ENCODE assay signal across 8 cellular contexts in genomic region chr1:234612352-234613127, GRCh38. TPM values are rescaled to one million over a fixed set of nuclear protein-coding genes. Genes with fewer than 3 reads are reported as not detected.
DNase-seq lines count a peak whose midpoint lies in the region; ATAC-seq, FAIRE-seq and TF ChIP-seq lines count a peak whose summit lies in the region.

No MANE protein-coding gene starts in this region.

- no peak overlapping the region for H3K14ac ChIP-seq in trophoblast cell (ENCODE audit: low read length)

- H2AFZ ChIP-seq in HCT116 (ENCODE audit: low read depth, low read length, poor library complexity, severe bottlenecking) (peak overlapping the region; percentile 50), trophoblast cell (ENCODE audit: insufficient read depth, low read length, poor library complexity) (peak overlapping the region; percentile 40)

- H3K9me3 Mint-ChIP-seq in activated naive CD8-positive, alpha-beta T cell (ENCODE audit: low read depth): no peaks in the 10 kb centered on the region
- H3K9me3 Mint-ChIP-seq in glutamatergic neuron (ENCODE audit: unreplicated experiment): peaks cover 24% of the 10 kb centered on the region

- H3K36me3 ChIP-seq in HCT116 (ENCODE audit: control insufficient read depth in 1 of 2, insufficient read depth in 2 of 2, low read length in 2 of 2) (peaks cover 0 to 4% of the 10 kb centered on the region in 2 experiments; a peak in 1 of 4 replicates), trophoblast cell (ENCODE audit: control insufficient read depth in 1 of 2, insufficient read depth in 2 of 2, low read length in 2 of 2) (peaks cover 7 to 12% of the 10 kb centered on the region in 2 experiments), vagina (peaks cover 0 to 4% of the 10 kb centered on the region in 2 donors)

- H4K91ac ChIP-seq in trophoblast cell (ENCODE audit: low read depth, low read length): peak overlapping the region; percentile 88

- TF ChIP-seq CTCF in HCT116 (IDR thresholded peaks at IDR 0.05 in 2 of 3, conservative IDR thresholded peaks at IDR 0.05 in 1 of 3; ENCODE audit: borderline replicate concordance in 1 of 3, insufficient read depth in 1 of 3, low read depth in 2 of 3, low read length in 2 of 3) (no peak), glutamatergic neuron (IDR thresholded peaks at IDR 0.05; ENCODE audit: partially characterized antibody, unreplicated experiment) (no peak), vagina (IDR thresholded peaks at IDR 0.05) (no peak)

- peak overlapping the region; percentile 97 for H2BK120ac ChIP-seq in trophoblast cell (ENCODE audit: insufficient read depth, low read length, poor library complexity)

- no peaks in the 10 kb centered on the region for H3K27me3 Mint-ChIP-seq in activated naive CD8-positive, alpha-beta T cell
- peaks cover 20% of the 10 kb centered on the region for H3K27me3 Mint-ChIP-seq in glutamatergic neuron (ENCODE audit: unreplicated experiment)

- peak overlapping the region; percentile 17 to 64; a peak in 3 of 4 replicates for H3K4me3 ChIP-seq in HCT116 (replicated peaks in 1 of 2; ENCODE audit: low read depth in 1 of 2, low read length in 2 of 2)
- no peak overlapping the region for H3K4me3 ChIP-seq in trophoblast cell (ENCODE audit: low read depth, low read length)
- H3K4me3 ChIP-seq in vagina: peak overlapping the region; percentile 14 to 56

- H4K12ac ChIP-seq in trophoblast cell (ENCODE audit: low read depth, low read length): no peak overlapping the region

- CTCF ChIA-PET in HCT116 (lab: Charles Lee): interaction anchor here (1.0 to 1.8 kb wide), 2 partner anchors 112 to 113 kb away, joined by 4 to 6 read pairs; no protein-coding TSS in a partner anchor

- intact Hi-C loops in HCT116 (cut with micrococcal nuclease) (loop anchor here (1.0 to 5.0 kb wide), 3 partner anchors 160 to 385 kb away; no protein-coding TSS in a partner anchor), vagina (cut with DNase I) (loop anchor here (5.0 to 10.0 kb wide), 2 partner anchors 370 to 1452 kb away; partner anchors contain the start of gene NID1)

- RAD21 ChIA-PET in HCT116 (lab: Charles Lee; ENCODE audit: low non-redundant PET in 1 of 2, low total read pairs in 2 of 2, uncharacterized antibody in 2 of 2, unreplicated experiment in 2 of 2): interaction anchor here (1.0 to 1.9 kb wide), 2 partner anchors 467 to 471 kb away, joined by 3 to 5 read pairs; no protein-coding TSS in a partner anchor

- H3K79me1 ChIP-seq in trophoblast cell (ENCODE audit: low read length): peaks cover 49% of the 10 kb centered on the region

- BruUV-seq in HCT116 (replicated peaks; lab: Mats Ljungman, UMichigan): no TSS peak

- H3K79me2 ChIP-seq in HCT116 (ENCODE audit: insufficient read depth, low read length): peaks cover 13% of the 10 kb centered on the region
- H3K79me2 ChIP-seq in trophoblast cell (ENCODE audit: control insufficient read depth, insufficient read depth, low read length, poor library complexity): peaks cover 30% of the 10 kb centered on the region

- peak overlapping the region; percentile 89 for H3K27ac ChIP-seq in HCT116 (ENCODE audit: low read depth, low read length)
- H3K27ac ChIP-seq in trophoblast cell (ENCODE audit: low read depth, low read length): peak overlapping the region; percentile 100
- peak overlapping the region; percentile 99 for H3K27ac ChIP-seq in vagina

- peak; percentile 21 for ATAC-seq in HCT116

- no peaks in the 10 kb centered on the region for H4K20me1 ChIP-seq in HCT116 (ENCODE audit: insufficient read depth)

- TF ChIP-seq POLR2A in HCT116 (IDR thresholded peaks at IDR 0.05; ENCODE audit: borderline replicate concordance, extremely low read depth, insufficient read depth, insufficient read length) (no peak), vagina (IDR thresholded peaks at IDR 0.05) (peak in 1 of 2 donors; percentile 60)

- peaks cover 8% of the 10 kb centered on the region for H3K36me3 Mint-ChIP-seq in activated naive CD8-positive, alpha-beta T cell
- H3K36me3 Mint-ChIP-seq in glutamatergic neuron (ENCODE audit: unreplicated experiment): peaks cover 12% of the 10 kb centered on the region

- H3K4me2 ChIP-seq in HCT116 (ENCODE audit: low read length) (peak overlapping the region; percentile 98), trophoblast cell (ENCODE audit: low read length) (peak overlapping the region; percentile 38)

- H3K9me3 ChIP-seq in HCT116 (ENCODE audit: control insufficient read depth in 1 of 2, insufficient read depth in 1 of 2, low read depth in 1 of 2, low read length in 2 of 2) (no peaks in the 10 kb centered on the region), trophoblast cell (ENCODE audit: insufficient read depth, low read depth, low read length) (no peaks in the 10 kb centered on the region), vagina (no peaks in the 10 kb centered on the region)

- H3K4me1 Mint-ChIP-seq in activated naive CD8-positive, alpha-beta T cell (ENCODE audit: low read depth): peaks cover 49% of the 10 kb centered on the region
- H3K4me1 Mint-ChIP-seq in glutamatergic neuron (ENCODE audit: low read depth, unreplicated experiment): peaks cover 36% of the 10 kb centered on the region

- peak overlapping the region; percentile 80 for H2BK5ac ChIP-seq in trophoblast cell (ENCODE audit: low read depth, low read length, poor library complexity)

- peak overlapping the region; percentile 78 for H2BK12ac ChIP-seq in trophoblast cell (ENCODE audit: low read length)

- no peak overlapping the region for H3K18ac ChIP-seq in trophoblast cell (ENCODE audit: low read length)

- FAIRE-seq in G401.6 (lab: Jason Lieb, UNC): peak; percentile 82

- no peaks in the 10 kb centered on the region for H3K9me2 ChIP-seq in HCT116 (ENCODE audit: insufficient read depth)

- H3K4me1 ChIP-seq in HCT116 (ENCODE audit: control insufficient read depth in 1 of 2, insufficient read depth in 2 of 2, low read length in 2 of 2): peaks cover 28 to 51% of the 10 kb centered on the region in 2 experiments
- peaks cover 25 to 32% of the 10 kb centered on the region in 2 experiments for H3K4me1 ChIP-seq in trophoblast cell (ENCODE audit: control insufficient read depth in 1 of 2, insufficient read depth in 2 of 2, low read length in 2 of 2)
- H3K4me1 ChIP-seq in vagina: peaks cover 51% of the 10 kb centered on the region

- WGBS in trophoblast cell (ENCODE audit: extremely low coverage, insufficient coverage, insufficient read length): no CpG with 5 or more reads among the region's 20 CpGs

- TF ChIP-seq RAD21 in HCT116 (IDR thresholded peaks at IDR 0.05; ENCODE audit: low read depth): no peak

- peak overlapping the region; percentile 86 for H3K4me3 Mint-ChIP-seq in activated naive CD8-positive, alpha-beta T cell
- H3K4me3 Mint-ChIP-seq in glutamatergic neuron (ENCODE audit: unreplicated experiment): peak overlapping the region; percentile 89

- peak overlapping the region; percentile 93 for H3K9ac ChIP-seq in HCT116 (ENCODE audit: low read length)
- no peak overlapping the region for H3K9ac ChIP-seq in trophoblast cell (ENCODE audit: low read length)

- H3K27ac Mint-ChIP-seq in activated naive CD8-positive, alpha-beta T cell: peak overlapping the region; percentile 100
- peak overlapping the region; percentile 92 for H3K27ac Mint-ChIP-seq in glutamatergic neuron (ENCODE audit: unreplicated experiment)

- peak overlapping the region; percentile 75 for H4K8ac ChIP-seq in trophoblast cell (ENCODE audit: low read depth, low read length)

- H3K27me3 ChIP-seq in HCT116 (ENCODE audit: insufficient read depth, low read length) (no peaks in the 10 kb centered on the region), trophoblast cell (ENCODE audit: insufficient read depth, low read length) (no peaks in the 10 kb centered on the region), vagina (no peaks in the 10 kb centered on the region)

- no peak overlapping the region for H3K23ac ChIP-seq in trophoblast cell (ENCODE audit: low read length)

- POLR2A ChIA-PET in HCT116 (lab: Charles Lee): interaction anchor here (0.6 to 4.2 kb wide), 16 partner anchors 9 to 472 kb away, joined by 3 to 46 read pairs (median 4); no protein-coding TSS in a partner anchor

- peak; percentile 97 for DNase-seq in HCT116 (ENCODE audit: low read depth, low spot score)
- peak; percentile 95 for DNase-seq in NCI-H1048 (lab: John Stamatoyannopoulos, UW)
- DNase-seq in SK-N-DZ (ENCODE audit: low spot score): peak; percentile 72
- peak; percentile 66 for DNase-seq in glutamatergic neuron
- peak; percentile 91 to 96 for DNase-seq in trophoblast cell
- peak in 1 of 2 donors; percentile 98 for DNase-seq in vagina (ENCODE audit: extremely low spot score in 2 of 2)

- H3K4ac ChIP-seq in trophoblast cell (ENCODE audit: low read depth, low read length): peak overlapping the region; percentile 30

- no peak overlapping the region for H2AK5ac ChIP-seq in trophoblast cell (ENCODE audit: low read length)

TF ChIP-seq in HCT116, 20 proteins besides CTCF, POLR2A, EP300 and RAD21:
- TF ChIP-seq TCF7L2 (IDR thresholded peaks at IDR 0.05; ENCODE audit: borderline replicate concordance, extremely low read depth, insufficient read depth, insufficient read length) (peak; percentile 94), YY1 (IDR thresholded peaks at IDR 0.05; ENCODE audit: extremely low read depth, insufficient replicate concordance, low read depth, low read length) (peak; percentile 43), ZBTB33 (IDR thresholded peaks at IDR 0.05; ENCODE audit: extremely low read depth, insufficient replicate concordance, low read length) (peak; percentile 27), POLR2AphosphoS5 (IDR thresholded peaks at IDR 0.05; ENCODE audit: low read depth, low read length) (peak; percentile 82), EZH2 (IDR thresholded peaks at IDR 0.05) (no peak)

RNA-seq across cellular contexts. Expression of gene IRF2BP2, which starts 2.6 kb away (rescaled TPM):
- 61.3 TPM for total RNA-seq in HCT116 (2021; ENCODE audit: unreplicated experiment)
- 105 and 134 TPM in 2 replicates for polyA plus RNA-seq in HCT116 (2012)
- 32.0 and 33.3 TPM in 2 replicates for polyA plus RNA-seq in SK-N-DZ (2014; cell fraction: cytosol; rRNA removed)
- 24.3 and 26.1 TPM in 2 replicates for polyA plus RNA-seq in SK-N-DZ (2014; cell fraction: nucleus; rRNA removed)
- 199 TPM for total RNA-seq in glutamatergic neuron (ENCODE audit: unreplicated experiment)
- 147 and 150 TPM in 2 replicates for polyA plus RNA-seq in trophoblast cell (2013)
- 72.9 TPM for total RNA-seq in vagina
